7 cellular contexts compared by ENCODE assay signal in genomic region chr13:30466358-30466714, GRCh38. TPM values are rescaled to one million over a fixed set of nuclear protein-coding genes. Genes with fewer than 3 reads are reported as not detected.
A peak's percentile ranks its signal among the peaks of the same experiment; 100 is the strongest.
DNase-seq lines count a peak whose midpoint lies in the region; ATAC-seq lines count a peak whose summit lies in the region.

No MANE protein-coding gene starts in this region.

- peak overlapping the region; percentile 84 for H3K4me3 ChIP-seq in adipocyte (ENCODE audit: low read length)
- no peak overlapping the region for H3K4me3 ChIP-seq in naive thymus-derived CD4-positive, alpha-beta T cell (ENCODE audit: low read length)
- H3K4me3 ChIP-seq in effector memory CD4-positive, alpha-beta T cell (ENCODE audit: insufficient read depth, low read depth, low read length, poor library complexity, severe bottlenecking), result no peak overlapping the region

- peaks cover 0 to 7% (median 0%) of the 10 kb centered on the region in 5 donors for H3K27me3 Mint-ChIP-seq in naive thymus-derived CD4-positive, alpha-beta T cell

- H3K27ac Mint-ChIP-seq in naive thymus-derived CD4-positive, alpha-beta T cell, result peak overlapping the region in 6 of 9 donors; percentile 20 to 99 (median 96)

- peak overlapping the region in 8 of 10 donors; percentile 36 to 99 (median 94) for H3K4me3 Mint-ChIP-seq in naive thymus-derived CD4-positive, alpha-beta T cell

- intact Hi-C loops in naive thymus-derived CD4-positive, alpha-beta T cell (cut with micrococcal nuclease), result loop anchor here (1.0 to 10.0 kb wide), 8 partner anchors 71 to 959 kb away; partner anchors contain the start of gene UBL3 (in 1 of the 2)

- ATAC-seq in naive thymus-derived CD4-positive, alpha-beta T cell, result no peak
- ATAC-seq in GM19351 (IDR thresholded peaks at IDR 0.05; ENCODE audit: unreplicated experiment), result no peak
- no peak for ATAC-seq in GM19452 (IDR thresholded peaks at IDR 0.05; ENCODE audit: unreplicated experiment)

- H3K27ac ChIP-seq in naive thymus-derived CD4-positive, alpha-beta T cell (ENCODE audit: low read depth, low read length), result no peak overlapping the region
- H3K27ac ChIP-seq in effector memory CD4-positive, alpha-beta T cell (ENCODE audit: insufficient read depth, low read length, poor library complexity, severe bottlenecking), result no peak overlapping the region

- POLR2A ChIA-PET in naive thymus-derived CD4-positive, alpha-beta T cell (lab: Charles Lee), result interaction anchor here (0.8 to 3.0 kb wide), 7 partner anchors 11 to 321 kb away, joined by 3 to 66 read pairs (median 4); partner anchors contain the start of gene USPL1

- peaks cover 10 to 37% (median 28%) of the 10 kb centered on the region in 7 donors for H3K4me1 Mint-ChIP-seq in naive thymus-derived CD4-positive, alpha-beta T cell

- peaks cover 24% of the 10 kb centered on the region for H3K4me1 ChIP-seq in adipocyte (ENCODE audit: control insufficient read depth, insufficient read depth, low read length)
- peaks cover 22 to 30% of the 10 kb centered on the region in 2 donors for H3K4me1 ChIP-seq in naive thymus-derived CD4-positive, alpha-beta T cell (ENCODE audit: control insufficient read depth in 2 of 2, insufficient read depth in 2 of 2, low read length in 2 of 2)
- H3K4me1 ChIP-seq in effector memory CD4-positive, alpha-beta T cell (ENCODE audit: control insufficient read depth, insufficient read depth, low read length, poor library complexity, severe bottlenecking), result peaks cover 24% of the 10 kb centered on the region

- peak overlapping the region; percentile 34 for H3K9ac ChIP-seq in adipocyte (ENCODE audit: low read length)

- peaks cover 18% of the 10 kb centered on the region for H3K36me3 ChIP-seq in adipocyte (ENCODE audit: control insufficient read depth, insufficient read depth, low read length, severe bottlenecking)
- H3K36me3 ChIP-seq in naive thymus-derived CD4-positive, alpha-beta T cell (ENCODE audit: control insufficient read depth in 2 of 3, insufficient read depth in 3 of 3, low read length in 3 of 3), result peaks cover 0 to 12% (median 0%) of the 10 kb centered on the region in 3 experiments
- H3K36me3 ChIP-seq in effector memory CD4-positive, alpha-beta T cell (ENCODE audit: control insufficient read depth, insufficient read depth, low read length), result peaks cover 16% of the 10 kb centered on the region

- H3K9me3 Mint-ChIP-seq in naive thymus-derived CD4-positive, alpha-beta T cell, result peaks cover 0 to 14% (median 0%) of the 10 kb centered on the region in 11 donors

- H3K9me3 ChIP-seq in adipocyte (ENCODE audit: control insufficient read depth, low read length), result no peaks in the 10 kb centered on the region
- H3K9me3 ChIP-seq in naive thymus-derived CD4-positive, alpha-beta T cell (ENCODE audit: control insufficient read depth in 2 of 3, low read length in 3 of 3), result no peaks in the 10 kb centered on the region
- no peaks in the 10 kb centered on the region for H3K9me3 ChIP-seq in effector memory CD4-positive, alpha-beta T cell (ENCODE audit: control insufficient read depth, low read length)

- H3K36me3 Mint-ChIP-seq in naive thymus-derived CD4-positive, alpha-beta T cell, result peaks cover 2 to 19% (median 16%) of the 10 kb centered on the region in 5 donors

- CTCF ChIA-PET in naive thymus-derived CD4-positive, alpha-beta T cell (lab: Charles Lee), result interaction anchor here (1.7 kb wide), 1 partner anchor 151 kb away, joined by 6 read pairs; the partner anchor contains the start of gene USPL1

- H3K27me3 ChIP-seq in adipocyte (replicated peaks; ENCODE audit: control insufficient read depth, insufficient read depth, low read length), result no peaks in the 10 kb centered on the region
- H3K27me3 ChIP-seq in naive thymus-derived CD4-positive, alpha-beta T cell (ENCODE audit: control insufficient read depth in 2 of 2, insufficient read depth in 2 of 2, low read length in 2 of 2), result no peaks in the 10 kb centered on the region
- no peaks in the 10 kb centered on the region for H3K27me3 ChIP-seq in effector memory CD4-positive, alpha-beta T cell (replicated peaks; ENCODE audit: control insufficient read depth, insufficient read depth, low read length, poor library complexity, severe bottlenecking)

- DNase-seq in ELR (ENCODE audit: low read depth) (peak; percentile 73), LHCN-M2 (ENCODE audit: low read depth) (peak; percentile 80), adipocyte (ENCODE audit: low read depth) (peak; percentile 57)
- DNase-seq in naive thymus-derived CD4-positive, alpha-beta T cell, result no peak
- no peak for DNase-seq in effector memory CD4-positive, alpha-beta T cell

RNA-seq across cellular contexts. Expression of gene HMGB1, which starts 0.6 kb away (rescaled TPM):
- total RNA-seq in LHCN-M2 (2014; rRNA removed), result 626 and 751 TPM in 2 replicates
- 284 TPM for polyA plus RNA-seq in LHCN-M2 (2012)
- 100 to 1,000 TPM; 294 to 530 (median 319) TPM for total RNA-seq in naive thymus-derived CD4-positive, alpha-beta T cell
- polyA plus RNA-seq in naive thymus-derived CD4-positive, alpha-beta T cell, result 100 to 1,000 TPM; 529 to 577 TPM

RNA-seq across cellular contexts. Expression of gene UBE2L5, which starts 44.0 kb away (rescaled TPM):
- total RNA-seq in LHCN-M2 (2014; rRNA removed), result not detected in 2 replicates
- polyA plus RNA-seq in LHCN-M2 (2012), result 0.84 TPM
- total RNA-seq in naive thymus-derived CD4-positive, alpha-beta T cell, result not detected
- polyA plus RNA-seq in naive thymus-derived CD4-positive, alpha-beta T cell, result under 1 TPM in 1 of 2 donors, not detected in 1; 0.14 TPM

Comparison
In these comparisons a context has a peak if more than half of its experiments do, and no peak if none do; other contexts are left out.
1. DNase-seq: peak in ELR (single experiment), LHCN-M2 (single experiment) and adipocyte (single experiment); none in naive thymus-derived CD4-positive, alpha-beta T cell (0 of 9) and effector memory CD4-positive, alpha-beta T cell (0 of 3).